In genomic region chrX:57821703-57822375, GRCh38 we compare ENCODE assay signal across 8 cellular contexts.
A peak's percentile ranks its signal among the peaks of the same experiment; 100 is the strongest.
DNase-seq lines count a peak whose midpoint lies in the region.

No MANE protein-coding gene starts in this region.

- H3K4me1 ChIP-seq in HAP-1 (peaks cover 4% of the 10 kb centered on the region; the same call in 1 of the 2 replicates), endocrine pancreas (ENCODE audit: control insufficient read depth, insufficient read depth, low read length) (no peaks in the 10 kb centered on the region)

- peak; percentile 4 for DNase-seq in activated CD8-positive, alpha-beta memory T cell treated with anti-CD3 and anti-CD28 coated beads, Interleukin-2, amount 50 U/mL, for 1 hour (ENCODE audit: extremely low read depth)
- no peak for DNase-seq in activated CD8-positive, alpha-beta memory T cell treated with anti-CD3 and anti-CD28 coated beads, Interleukin-2, amount 50 U/mL, for 4 hours
- peak; percentile 59 to 75 for DNase-seq in HAP-1 (ENCODE audit: low spot score in 2 of 2)
- peak; percentile 58 for DNase-seq in NCI-H1436 (lab: John Stamatoyannopoulos, UW)
- peak; percentile 21 for DNase-seq in T follicular helper cell (ENCODE audit: low read depth)
- DNase-seq in midbrain (lab: John Stamatoyannopoulos, UW) = peak; percentile 73
- DNase-seq in effector CD8-positive, alpha-beta T cell (lab: John Stamatoyannopoulos, UW) = no peak

- no peaks in the 10 kb centered on the region for H3K36me3 ChIP-seq in HAP-1 (replicated peaks)
- no peaks in the 10 kb centered on the region for H3K36me3 ChIP-seq in endocrine pancreas (ENCODE audit: control insufficient read depth, insufficient read depth, low read length)

- peaks cover 6% of the 10 kb centered on the region; the same call in 1 of the 2 replicates for H3K27me3 ChIP-seq in HAP-1 (ENCODE audit: low read depth)
- no peaks in the 10 kb centered on the region for H3K27me3 ChIP-seq in endocrine pancreas (ENCODE audit: control insufficient read depth, insufficient read depth, low read length)

- in situ Hi-C loops in HAP-1 (cut with MboI; ENCODE audit: low sequenced_read_pairs) = no loop called here

- H3K9me3 ChIP-seq in HAP-1 (no peaks in the 10 kb centered on the region), endocrine pancreas (ENCODE audit: control insufficient read depth, low read length) (no peaks in the 10 kb centered on the region)

- no peak overlapping the region for H3K9ac ChIP-seq in endocrine pancreas (ENCODE audit: control insufficient read depth, insufficient read depth, low read length)

- H3K4me3 ChIP-seq in HAP-1 (no peak overlapping the region), endocrine pancreas (ENCODE audit: control insufficient read depth, insufficient read depth, low read length) (peak overlapping the region; percentile 70)

Comparison
In these comparisons a context has a peak if more than half of its experiments do, and no peak if none do; other contexts are left out.
1. DNase-seq: peak in activated CD8-positive, alpha-beta memory T cell treated with anti-CD3 and anti-CD28 coated beads, Interleukin-2, amount 50 U/mL, for 1 hour (single experiment), HAP-1 (2 of 2), NCI-H1436 (single experiment), T follicular helper cell (single experiment) and midbrain (single experiment); none in activated CD8-positive, alpha-beta memory T cell treated with anti-CD3 and anti-CD28 coated beads, Interleukin-2, amount 50 U/mL, for 4 hours (single experiment) and effector CD8-positive, alpha-beta T cell (single experiment).